In genomic region chr5:19401032-19401431, GRCh38 we compare ENCODE assay signal across 21 cellular contexts.
A peak's percentile ranks its signal among the peaks of the same experiment; 100 is the strongest.
DNase-seq lines count a peak whose midpoint lies in the region; FAIRE-seq and TF ChIP-seq lines count a peak whose summit lies in the region.
"Had no signal": no experiment of that assay in that cellular context is flagged by ENCODE, and none has a peak within 500 bp of the region (broad histone marks: within the 10 kb centered on the region; RNA-seq: fewer than 3 reads in every experiment).

No MANE protein-coding gene starts in this region.

- no peaks in the 10 kb centered on the region for H3K79me1 ChIP-seq in mesendoderm (ENCODE audit: low read length)

- in situ Hi-C loops in mammary epithelial cell (cut with MboI; ENCODE audit: low sequenced_read_pairs in 2 of 2): no loop called here

- CTCF ChIA-PET in mammary epithelial cell (lab: Charles Lee; ENCODE audit: low non-redundant PET) (no interaction called here), MCF 10A (lab: Yijun Ruan, JAX) (no interaction called here)

- peak overlapping the region; percentile 13 for H2AFZ ChIP-seq in mammary epithelial cell (ENCODE audit: low read depth, low read length)
- H2AFZ ChIP-seq: GM23248 had no signal

- H3K36me3 ChIP-seq in mammary epithelial cell (ENCODE audit: insufficient read depth, low read length): no peaks in the 10 kb centered on the region
- no peaks in the 10 kb centered on the region for H3K36me3 ChIP-seq in bronchial epithelial cell (ENCODE audit: control insufficient read depth, insufficient read depth, low read length)
- H3K36me3 ChIP-seq in mesendoderm (ENCODE audit: control insufficient read depth, insufficient read depth, low read length): no peaks in the 10 kb centered on the region
- H3K36me3 ChIP-seq in left ventricle myocardium inferior: no peaks in the 10 kb centered on the region
- H3K36me3 ChIP-seq: BLaER1 treated with 17β-estradiol and CSF1 and Interleukin-3, amounts not matched to agents 10 nM and 100 nM; HAP-1 had no signal

- H3K27ac Mint-ChIP-seq in MCF 10A (ENCODE audit: low read depth, unreplicated experiment): no peak overlapping the region
- H3K27ac Mint-ChIP-seq: B cell; CD4-positive, CD25-positive, alpha-beta regulatory T cell; CD8-positive, alpha-beta memory T cell had no signal

- H3K9ac ChIP-seq in mammary epithelial cell (ENCODE audit: insufficient read depth, low read length) (no peak overlapping the region), mesendoderm (ENCODE audit: low read length) (no peak overlapping the region)
- H3K9ac ChIP-seq: BLaER1 treated with 17β-estradiol and CSF1 and Interleukin-3, amounts not matched to agents 10 nM and 100 nM; GM23248 had no signal

- H3K9me3 Mint-ChIP-seq in MCF 10A (ENCODE audit: unreplicated experiment): no peaks in the 10 kb centered on the region

- H3K23ac ChIP-seq in mesendoderm (ENCODE audit: low read length): no peak overlapping the region

- no peak overlapping the region for H2BK5ac ChIP-seq in mesendoderm (ENCODE audit: low read length)

- H3K4me1 ChIP-seq in mammary epithelial cell (ENCODE audit: insufficient read depth, low read length) (no peaks in the 10 kb centered on the region), mesendoderm (ENCODE audit: control insufficient read depth, low read depth, low read length) (no peaks in the 10 kb centered on the region), left ventricle myocardium inferior (no peaks in the 10 kb centered on the region)
- H3K4me1 ChIP-seq: HAP-1 had no signal

- H3K4me2 ChIP-seq in mammary epithelial cell (ENCODE audit: insufficient read depth, low read depth, low read length): no peak overlapping the region
- no peak overlapping the region for H3K4me2 ChIP-seq in mesendoderm (ENCODE audit: low read length)
- H3K4me2 ChIP-seq: BLaER1 treated with 17β-estradiol and CSF1 and Interleukin-3, amounts not matched to agents 10 nM and 100 nM had no signal

- H3K4me3 Mint-ChIP-seq in MCF 10A (ENCODE audit: unreplicated experiment): no peak overlapping the region
- H3K4me3 Mint-ChIP-seq: B cell; CD4-positive, CD25-positive, alpha-beta regulatory T cell; CD8-positive, alpha-beta memory T cell had no signal

- H3K9me3 ChIP-seq in mammary epithelial cell (replicated peaks; ENCODE audit: insufficient read depth, low read length) (no peaks in the 10 kb centered on the region), left ventricle myocardium inferior (replicated peaks) (peaks cover 22% of the 10 kb centered on the region)
- H3K9me3 ChIP-seq: BLaER1 treated with 17β-estradiol and CSF1 and Interleukin-3, amounts not matched to agents 10 nM and 100 nM; HAP-1 had no signal

- H2BK120ac ChIP-seq in mesendoderm (ENCODE audit: low read depth, low read length): no peak overlapping the region

- FAIRE-seq in bronchial epithelial cell (lab: Jason Lieb, UNC): peak; percentile 88
- FAIRE-seq: GM12891, GM19239 had no signal

- no peak overlapping the region for H2BK15ac ChIP-seq in mesendoderm (replicated peaks; ENCODE audit: low read depth)

- POLR2A ChIA-PET in MCF 10A (lab: Yijun Ruan, JAX): interaction anchor here (0.7 kb wide), 1 partner anchor 78 kb away, joined by 3 read pairs; no protein-coding TSS in a partner anchor

- no peak overlapping the region for H2AK5ac ChIP-seq in mesendoderm (ENCODE audit: low read length)

- H3K27me3 ChIP-seq in mammary epithelial cell (ENCODE audit: insufficient read depth, low read length) (no peaks in the 10 kb centered on the region), bronchial epithelial cell (ENCODE audit: control insufficient read depth, insufficient read depth, low read length) (no peaks in the 10 kb centered on the region), mesendoderm (ENCODE audit: insufficient read depth, low read length, poor library complexity) (no peaks in the 10 kb centered on the region), left ventricle myocardium inferior (ENCODE audit: low read depth) (no peaks in the 10 kb centered on the region)
- H3K27me3 ChIP-seq: BLaER1 treated with 17β-estradiol and CSF1 and Interleukin-3, amounts not matched to agents 10 nM and 100 nM had no signal

- dilution Hi-C loops in mammary epithelial cell (cut with HindIII; ENCODE audit: low sequenced_read_pairs): no loop called here

- no peaks in the 10 kb centered on the region for H3K27me3 Mint-ChIP-seq in MCF 10A (ENCODE audit: insufficient read depth, unreplicated experiment)
- H3K27me3 Mint-ChIP-seq: B cell; CD4-positive, CD25-positive, alpha-beta regulatory T cell; CD8-positive, alpha-beta memory T cell had no signal

- intact Hi-C loops in mammary epithelial cell (cut with micrococcal nuclease) (no loop called here), MCF 10A (cut with micrococcal nuclease) (no loop called here), left ventricle myocardium inferior (cut with micrococcal nuclease) (no loop called here)

- 0% methylated on average over 1 of the region's 1 CpG for WGBS in mammary epithelial cell (ENCODE audit: low coverage, missing lambda C conversion rate)
- WGBS in mesendoderm (ENCODE audit: extremely low coverage, insufficient coverage, low lambda C conversion rate): no CpG with 5 or more reads among the region's 1 CpG

- H3K4me3 ChIP-seq in mammary epithelial cell (replicated peaks in 1 of 3; ENCODE audit: insufficient read depth in 1 of 3, low read depth in 2 of 3, low read length in 3 of 3) (no peak overlapping the region), bronchial epithelial cell (ENCODE audit: low read depth, low read length) (no peak overlapping the region), mesendoderm (ENCODE audit: low read length) (no peak overlapping the region), left ventricle myocardium inferior (no peak overlapping the region)
- H3K4me3 ChIP-seq: BLaER1 treated with 17β-estradiol and CSF1 and Interleukin-3, amounts not matched to agents 10 nM and 100 nM; GM23248; HAP-1 had no signal

- DNase-seq in mammary epithelial cell: peak; percentile 9
- no peak for DNase-seq in MCF 10A (ENCODE audit: unreplicated experiment)
- DNase-seq in bronchial epithelial cell (ENCODE audit: low read depth): peak; percentile 69
- DNase-seq in mesendoderm: peak; percentile 10
- no peak for DNase-seq in left ventricle myocardium inferior
- DNase-seq in foreskin melanocyte: no peak
- no peak for DNase-seq in NCI-H187 (lab: John Stamatoyannopoulos, UW)
- DNase-seq: 8988T; CD4-positive, CD25-positive, alpha-beta regulatory T cell; CD8-positive, alpha-beta memory T cell; COR-L47; DMS 273 treated with DMSO at 0.1 percent for 48 hours; DMS53; DND-41; EL; GM23248 had no signal

- no peak overlapping the region for H3K4ac ChIP-seq in mesendoderm (ENCODE audit: low read depth, low read length)

- H3K4me1 Mint-ChIP-seq in MCF 10A (ENCODE audit: insufficient read depth, unreplicated experiment): no peaks in the 10 kb centered on the region
- H3K4me1 Mint-ChIP-seq: B cell; CD4-positive, CD25-positive, alpha-beta regulatory T cell; CD8-positive, alpha-beta memory T cell had no signal

- H3K18ac ChIP-seq in mesendoderm (ENCODE audit: low read length): no peak overlapping the region

- H4K20me1 ChIP-seq in mammary epithelial cell (ENCODE audit: insufficient read depth, low read length): no peaks in the 10 kb centered on the region
- H4K20me1 ChIP-seq: BLaER1 treated with 17β-estradiol and CSF1 and Interleukin-3, amounts not matched to agents 10 nM and 100 nM had no signal

- H4K5ac ChIP-seq in mesendoderm (ENCODE audit: low read length): no peak overlapping the region

- H3K79me2 ChIP-seq in mammary epithelial cell (ENCODE audit: insufficient read depth, low read length) (no peaks in the 10 kb centered on the region), mesendoderm (ENCODE audit: control insufficient read depth, insufficient read depth, low read length) (no peaks in the 10 kb centered on the region)

- TF ChIP-seq CTCF in mammary epithelial cell (conservative IDR thresholded peaks at IDR 0.05 in 1 of 2, IDR thresholded peaks at IDR 0.05 in 1 of 2; ENCODE audit: extremely low read depth in 1 of 2, insufficient read depth in 1 of 2, low read depth in 1 of 2, low read length in 2 of 2) (no peak), MCF 10A (IDR thresholded peaks at IDR 0.05; ENCODE audit: unreplicated experiment) (no peak), bronchial epithelial cell (IDR thresholded peaks at IDR 0.05; ENCODE audit: insufficient read depth, low read length, severe bottlenecking) (no peak), left ventricle myocardium inferior (IDR thresholded peaks at IDR 0.05; ENCODE audit: borderline replicate concordance) (no peak)

- H3K56ac ChIP-seq in mesendoderm (ENCODE audit: low read length): no peak overlapping the region

- BruUV-seq in mammary epithelial cell (replicated peaks; lab: Mats Ljungman, UMichigan) (no TSS peak), MCF 10A (replicated peaks; lab: Mats Ljungman, UMichigan) (no TSS peak)

- H4K8ac ChIP-seq in mesendoderm (ENCODE audit: low read depth, low read length): no peak overlapping the region

- H3K27ac ChIP-seq in mammary epithelial cell (ENCODE audit: insufficient read depth, low read depth, low read length) (no peak overlapping the region), mesendoderm (ENCODE audit: low read depth, low read length) (no peak overlapping the region), left ventricle myocardium inferior (replicated peaks) (no peak overlapping the region)
- H3K27ac ChIP-seq: BLaER1 treated with 17β-estradiol and CSF1 and Interleukin-3, amounts not matched to agents 10 nM and 100 nM; GM23248 had no signal

- no peaks in the 10 kb centered on the region for H3K36me3 Mint-ChIP-seq in MCF 10A (ENCODE audit: insufficient read depth, unreplicated experiment)
- H3K36me3 Mint-ChIP-seq: CD4-positive, CD25-positive, alpha-beta regulatory T cell; CD8-positive, alpha-beta memory T cell had no signal

Comparison
In these comparisons a context has a peak if more than half of its experiments do, and no peak if none do; other contexts are left out.
1. DNase-seq: peak in mammary epithelial cell (single experiment), bronchial epithelial cell (single experiment) and mesendoderm (single experiment); none in MCF 10A (single experiment), left ventricle myocardium inferior (single experiment), foreskin melanocyte (single experiment) and NCI-H187 (0 of 2).